8 cellular contexts compared by ENCODE assay signal in genomic region chr1:101128211-101128727, GRCh38.
DNase-seq lines count a peak whose midpoint lies in the region; ATAC-seq, FAIRE-seq and TF ChIP-seq lines count a peak whose summit lies in the region.

No MANE protein-coding gene starts in this region.

- no peaks in the 10 kb centered on the region for H3K36me3 ChIP-seq in effector memory CD4-positive, alpha-beta T cell (ENCODE audit: control insufficient read depth, insufficient read depth, low read length)
- no peaks in the 10 kb centered on the region for H3K36me3 ChIP-seq in left lung

- no peak for TF ChIP-seq CTCF in left lung (IDR thresholded peaks at IDR 0.05)

- DNase-seq in effector memory CD4-positive, alpha-beta T cell, result peak in 1 of 3 donors; percentile 12
- no peak for DNase-seq in GM19240 (ENCODE audit: insufficient read length, low spot score)
- no peak for DNase-seq in left lung
- DNase-seq in urothelium cell line (ENCODE audit: low spot score), result no peak
- DNase-seq in COLO829 (ENCODE audit: low spot score), result no peak

- FAIRE-seq in urothelium cell line (lab: Jason Lieb, UNC), result no peak

- peak overlapping the region; percentile 9 to 67 (median 41) for H3K4me3 Mint-ChIP-seq in IgD-negative memory B cell

- ATAC-seq in GM18502 (IDR thresholded peaks at IDR 0.05; ENCODE audit: poor library complexity, unreplicated experiment) (peak; percentile 99), GM21529 (IDR thresholded peaks at IDR 0.05; ENCODE audit: unreplicated experiment) (peak; percentile 98), left lung (no peak)

- peaks cover 32 to 47% (median 36%) of the 10 kb centered on the region in 3 donors for H3K4me1 Mint-ChIP-seq in IgD-negative memory B cell

- H3K27me3 ChIP-seq in effector memory CD4-positive, alpha-beta T cell (replicated peaks; ENCODE audit: control insufficient read depth, insufficient read depth, low read length, poor library complexity, severe bottlenecking), result no peaks in the 10 kb centered on the region
- no peaks in the 10 kb centered on the region for H3K27me3 ChIP-seq in left lung

- intact Hi-C loops in left lung (cut with DNase I), result no loop called here

- H3K36me3 Mint-ChIP-seq in IgD-negative memory B cell, result no peaks in the 10 kb centered on the region

- H3K9me3 ChIP-seq in effector memory CD4-positive, alpha-beta T cell (ENCODE audit: control insufficient read depth, low read length), result no peaks in the 10 kb centered on the region
- H3K9me3 ChIP-seq in left lung, result no peaks in the 10 kb centered on the region

- H3K4me1 ChIP-seq in effector memory CD4-positive, alpha-beta T cell (ENCODE audit: control insufficient read depth, insufficient read depth, low read length, poor library complexity, severe bottlenecking), result peaks cover 31% of the 10 kb centered on the region
- H3K4me1 ChIP-seq in left lung, result no peaks in the 10 kb centered on the region

- H3K4me3 ChIP-seq in effector memory CD4-positive, alpha-beta T cell (ENCODE audit: insufficient read depth, low read depth, low read length, poor library complexity, severe bottlenecking), result no peak overlapping the region
- no peak overlapping the region for H3K4me3 ChIP-seq in left lung

- no peaks in the 10 kb centered on the region for H3K27me3 Mint-ChIP-seq in IgD-negative memory B cell

- H3K27ac Mint-ChIP-seq in IgD-negative memory B cell, result peak overlapping the region; percentile 23 to 83 (median 41)

- peak overlapping the region; percentile 56 for H3K27ac ChIP-seq in effector memory CD4-positive, alpha-beta T cell (ENCODE audit: insufficient read depth, low read length, poor library complexity, severe bottlenecking)
- no peak overlapping the region for H3K27ac ChIP-seq in left lung

- H3K9me3 Mint-ChIP-seq in IgD-negative memory B cell, result no peaks in the 10 kb centered on the region
